10 cellular contexts compared by ENCODE assay signal in the genomic region with DNA sequence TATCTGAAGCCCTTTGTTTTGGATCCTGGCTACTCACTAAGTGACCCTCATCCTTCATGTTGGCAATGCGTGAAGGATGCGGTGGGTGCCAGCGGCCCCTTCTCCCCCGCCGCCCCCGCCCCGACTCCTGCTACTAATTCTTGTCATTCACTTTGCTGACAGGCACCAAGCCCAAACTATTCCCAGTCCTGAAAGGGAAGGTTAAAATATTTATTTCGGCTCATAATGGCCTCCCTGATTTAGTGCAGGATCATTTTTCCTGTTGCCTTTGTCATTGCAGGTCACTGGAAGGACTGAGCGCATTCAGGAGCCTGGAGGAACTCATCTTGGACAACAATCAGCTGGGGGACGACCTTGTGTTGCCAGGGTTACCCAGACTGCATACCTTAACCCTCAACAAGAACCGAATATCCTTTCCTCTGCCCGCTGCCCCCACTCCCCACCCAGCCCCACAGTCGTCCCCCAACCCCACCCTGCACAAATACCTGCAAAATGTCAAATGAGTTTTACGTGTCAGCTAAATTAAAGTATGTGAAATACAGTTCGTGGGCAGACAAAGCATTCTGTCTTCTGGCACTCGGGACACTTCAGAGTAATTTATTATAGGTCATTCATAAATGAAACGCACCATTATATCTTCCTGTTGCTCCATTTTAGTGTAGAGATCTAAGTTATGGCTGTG.
DNase-seq lines count a peak whose midpoint lies in the region; ATAC-seq and TF ChIP-seq lines count a peak whose summit lies in the region.
"Had no signal": no experiment of that assay in that cellular context is flagged by ENCODE, and none has a peak within 500 bp of the region (broad histone marks: within the 10 kb centered on the region; RNA-seq: fewer than 3 reads in every experiment).

No MANE protein-coding gene starts in this region.

- peak in 2 of 3 experiments; percentile 8 to 54 for DNase-seq in NCI-H1417 (lab: John Stamatoyannopoulos, UW)
- DNase-seq in NCI-H1417 treated with DMSO at 0.1 percent for 48 hours (lab: John Stamatoyannopoulos, UW): no peak
- DNase-seq in coronary artery (ENCODE audit: low spot score): no peak
- no peak for DNase-seq in lower lobe of right lung
- no peak for DNase-seq in type B pancreatic cell (ENCODE audit: extremely low spot score, unreplicated experiment)
- no peak for DNase-seq in Karpas-422
- DNase-seq in natural killer cell: no peak
- DNase-seq in T-helper 1 cell: no peak
- DNase-seq: NCI-H446 treated with DMSO at 0.1 percent for 48 hours; stimulated activated naive CD4-positive, alpha-beta T cell treated with Interleukin-2 at 50 U/mL for 16 hours had no signal

- H3K27ac ChIP-seq in coronary artery: peak overlapping the region in 1 of 2 donors; percentile 52
- H3K27ac ChIP-seq in lower lobe of right lung: peak overlapping the region; percentile 24
- H3K27ac ChIP-seq in Karpas-422 (ENCODE audit: low read length): no peak overlapping the region

- H3K36me3 Mint-ChIP-seq in type B pancreatic cell (peaks cover 12% of the 10 kb centered on the region), natural killer cell (no peaks in the 10 kb centered on the region)

- H3K4me1 Mint-ChIP-seq in type B pancreatic cell (ENCODE audit: unreplicated experiment) (peaks cover 38% of the 10 kb centered on the region), natural killer cell (peaks cover 0 to 5% of the 10 kb centered on the region in 2 donors)

- no peak overlapping the region for H3K4me2 ChIP-seq in Karpas-422 (ENCODE audit: low read depth, low read length, poor library complexity, severe bottlenecking)

- H3K27ac Mint-ChIP-seq in type B pancreatic cell (peak overlapping the region; percentile 52), natural killer cell (no peak overlapping the region)

- no peaks in the 10 kb centered on the region for H3K9me2 ChIP-seq in Karpas-422 (replicated peaks; ENCODE audit: insufficient read depth, low read length)

- no peak overlapping the region for H2AFZ ChIP-seq in Karpas-422 (ENCODE audit: low read length)

- H3K4me3 ChIP-seq in coronary artery (peak overlapping the region; percentile 62), lower lobe of right lung (peak overlapping the region; percentile 31), Karpas-422 (ENCODE audit: low read length) (no peak overlapping the region)

- H3K27me3 Mint-ChIP-seq in type B pancreatic cell (peaks cover 33% of the 10 kb centered on the region), natural killer cell (ENCODE audit: low read depth in 2 of 2) (peaks cover 0 to 16% of the 10 kb centered on the region in 2 donors)

- no peaks in the 10 kb centered on the region for H3K36me3 ChIP-seq in lower lobe of right lung
- no peaks in the 10 kb centered on the region for H3K36me3 ChIP-seq in Karpas-422 (ENCODE audit: insufficient read depth, low read length)

- H3K27me3 ChIP-seq in lower lobe of right lung (ENCODE audit: low read depth): no peaks in the 10 kb centered on the region
- peaks cover 4% of the 10 kb centered on the region; the same call in 1 of the 2 replicates for H3K27me3 ChIP-seq in Karpas-422 (ENCODE audit: low read length)

- H3K79me2 ChIP-seq in Karpas-422 (ENCODE audit: low read length): no peaks in the 10 kb centered on the region

- peaks cover 32% of the 10 kb centered on the region for H3K4me1 ChIP-seq in lower lobe of right lung
- H3K4me1 ChIP-seq in Karpas-422 (ENCODE audit: low read length): no peaks in the 10 kb centered on the region

- H4K20me1 ChIP-seq in Karpas-422 (ENCODE audit: insufficient read depth, low read depth, low read length): no peaks in the 10 kb centered on the region

- ATAC-seq in lower lobe of right lung (no peak), natural killer cell (no peak)

- H3K9me3 Mint-ChIP-seq in type B pancreatic cell: no peaks in the 10 kb centered on the region
- H3K9me3 Mint-ChIP-seq in natural killer cell: no peaks in the 10 kb centered on the region

- intact Hi-C loops in lower lobe of right lung (cut with DNase I): no loop called here
- intact Hi-C loops in natural killer cell (cut with micrococcal nuclease): no loop called here

- H3K9me3 ChIP-seq in lower lobe of right lung (peaks cover 9% of the 10 kb centered on the region), Karpas-422 (ENCODE audit: low read length) (peaks cover 11% of the 10 kb centered on the region)

- H3K4me3 Mint-ChIP-seq in type B pancreatic cell (peak overlapping the region; percentile 65), natural killer cell (no peak overlapping the region)

- no peak overlapping the region for H3K9ac ChIP-seq in Karpas-422 (ENCODE audit: low read length)

- TF ChIP-seq CTCF in coronary artery (IDR thresholded peaks at IDR 0.05) (no peak), lower lobe of right lung (IDR thresholded peaks at IDR 0.05) (no peak), type B pancreatic cell (conservative IDR thresholded peaks at IDR 0.05) (no peak), natural killer cell (IDR thresholded peaks at IDR 0.05) (no peak)

Comparison
In these comparisons a context has a peak if more than half of its experiments do, and no peak if none do; other contexts are left out.
1. DNase-seq: peak in NCI-H1417 (2 of 3); none in NCI-H1417 treated with DMSO at 0.1 percent for 48 hours (single experiment), coronary artery (single experiment), lower lobe of right lung (single experiment), type B pancreatic cell (single experiment), Karpas-422 (single experiment), natural killer cell (single experiment) and T-helper 1 cell (0 of 5).